ENCODE assay signal across 9 cellular contexts in genomic region chr1:50750021-50750619, GRCh38.
DNase-seq lines count a peak whose midpoint lies in the region; ATAC-seq and TF ChIP-seq lines count a peak whose summit lies in the region.
"Had no signal": no experiment of that assay in that cellular context is flagged by ENCODE, and none has a peak within 500 bp of the region (broad histone marks: within the 10 kb centered on the region; RNA-seq: fewer than 3 reads in every experiment).

No MANE protein-coding gene starts in this region.

- POLR2A ChIA-PET in T-cell (lab: Charles Lee), result no interaction called here

- H3K27ac Mint-ChIP-seq in T-cell, result no peak overlapping the region

- in situ Hi-C loops in brain microvascular endothelial cell (cut with HindIII; ENCODE audit: low pct_ligation_motif_present, low sequenced_read_pairs), result no loop called here

- peaks cover 0 to 3% of the 10 kb centered on the region in 2 donors for H3K4me1 ChIP-seq in aorta (ENCODE audit: control insufficient read depth in 1 of 2, insufficient read depth in 2 of 2, low read length in 2 of 2)

- peaks cover 31% of the 10 kb centered on the region for H3K36me3 Mint-ChIP-seq in T-cell

- TF ChIP-seq CTCF in LNCAP (IDR thresholded peaks at IDR 0.05) (peak; percentile 61), brain microvascular endothelial cell (IDR thresholded peaks at IDR 0.05; ENCODE audit: low read depth, low read length, missing control alignments) (peak; percentile 75)

- no peaks in the 10 kb centered on the region for H3K27me3 Mint-ChIP-seq in T-cell

- DNase-seq in EH (ENCODE audit: low read depth) (peak; percentile 41), brain microvascular endothelial cell (peak; percentile 49), medulla oblongata (ENCODE audit: extremely low spot score) (peak; percentile 57), T-cell (no peak), aorta (no peak), SKM-1 treated with dmso at 0.1 percent for 144 hours (lab: John Stamatoyannopoulos, UW; ENCODE audit: unreplicated experiment) (no peak), GF-D8 (lab: John Stamatoyannopoulos, UW) (no peak)

- intact Hi-C loops in aorta (cut with DNase I), result no loop called here

- H3K4me1 Mint-ChIP-seq in T-cell, result peaks cover 0 to 5% (median 0%) of the 10 kb centered on the region in 3 donors

- no peak for ATAC-seq in T-cell (replicated peaks in 1 of 4)
- ATAC-seq in aorta (ENCODE audit: low FRiP score), result no peak

- no peaks in the 10 kb centered on the region for H3K9me3 ChIP-seq in aorta (ENCODE audit: control insufficient read depth, low read length)

- 34 to 44% methylated on average over 2 of the region's 2 CpGs for WGBS in aorta, 2 donors

- H3K27me3 ChIP-seq in brain microvascular endothelial cell (replicated peaks) (no peaks in the 10 kb centered on the region), aorta (ENCODE audit: control insufficient read depth in 1 of 2, insufficient read depth in 2 of 2, low read length in 1 of 2) (no peaks in the 10 kb centered on the region)

- no peak overlapping the region for H3K27ac ChIP-seq in brain microvascular endothelial cell
- H3K27ac ChIP-seq in aorta (ENCODE audit: low read depth in 1 of 2, low read length in 2 of 2), result no peak overlapping the region

- no peaks in the 10 kb centered on the region for H3K9me3 Mint-ChIP-seq in T-cell

- CTCF ChIA-PET in T-cell (lab: Charles Lee), result interaction anchor here in 1 of 2 donors (0.8 kb wide), 1 partner anchor 9 kb away, joined by 4 read pairs; no protein-coding TSS in a partner anchor

- H3K36me3 ChIP-seq in brain microvascular endothelial cell (replicated peaks), result no peaks in the 10 kb centered on the region
- H3K36me3 ChIP-seq in aorta (ENCODE audit: control insufficient read depth in 1 of 2, insufficient read depth in 2 of 2, low read length in 1 of 2), result no peaks in the 10 kb centered on the region

- no peak overlapping the region for H3K4me3 Mint-ChIP-seq in T-cell

- H3K4me3 ChIP-seq in brain microvascular endothelial cell (ENCODE audit: low read depth, low read length), result no peak overlapping the region
- H3K4me3 ChIP-seq in aorta (ENCODE audit: low read length in 2 of 2), result no peak overlapping the region
- H3K4me3 ChIP-seq: lung had no signal

Comparison
In these comparisons a context has a peak if more than half of its experiments do, and no peak if none do; other contexts are left out.
1. DNase-seq: peak in EH (single experiment), brain microvascular endothelial cell (single experiment) and medulla oblongata (single experiment); none in T-cell (0 of 34), aorta (0 of 2), SKM-1 treated with dmso at 0.1 percent for 144 hours (single experiment) and GF-D8 (single experiment).